Comparison of ENCODE assay signal across 1 cellular context in genomic region chr17:81037783-81038733, GRCh38.
TF ChIP-seq lines count a peak whose summit lies in the region.

No MANE protein-coding gene starts in this region.

TF ChIP-seq in IMR-90, 13 proteins besides CTCF, POLR2A, EP300 and RAD21:
- TF ChIP-seq MXI1 (IDR thresholded peaks at IDR 0.05; ENCODE audit: borderline replicate concordance, low read depth, low read length), result no peak
- no peak for TF ChIP-seq USF2 (IDR thresholded peaks at IDR 0.05; ENCODE audit: low read depth, low read length)
- no peak for TF ChIP-seq CEBPB (IDR thresholded peaks at IDR 0.05; ENCODE audit: low read depth, low read length)
- TF ChIP-seq CHD1 (IDR thresholded peaks at IDR 0.05; ENCODE audit: low read depth, low read length), result no peak
- TF ChIP-seq RFX5 (IDR thresholded peaks at IDR 0.05; ENCODE audit: low read depth, low read length), result no peak
- no peak for TF ChIP-seq MAFK (IDR thresholded peaks at IDR 0.05; ENCODE audit: low read depth, low read length)
- TF ChIP-seq NFE2L2 (IDR thresholded peaks at IDR 0.05; ENCODE audit: low read depth, low read length), result no peak
- no peak for TF ChIP-seq ELK1 (IDR thresholded peaks at IDR 0.05; ENCODE audit: borderline replicate concordance, low read depth, low read length)
- TF ChIP-seq RCOR1 (IDR thresholded peaks at IDR 0.05; ENCODE audit: insufficient replicate concordance, low read length), result no peak
- no peak for TF ChIP-seq SMC3 (IDR thresholded peaks at IDR 0.05; ENCODE audit: low read depth, low read length)
- TF ChIP-seq MAZ (IDR thresholded peaks at IDR 0.05; ENCODE audit: borderline replicate concordance, low read depth, low read length), result no peak
- no peak for TF ChIP-seq BHLHE40 (IDR thresholded peaks at IDR 0.05; ENCODE audit: low read depth, low read length)
- TF ChIP-seq FOS (IDR thresholded peaks at IDR 0.05; ENCODE audit: low read depth, low read length), result no peak
